In genomic region chr14:64502476-64503183, GRCh38 we compare ENCODE assay signal across 1 cellular context.
A peak's percentile ranks its signal among the peaks of the same experiment; 100 is the strongest.
TF ChIP-seq lines count a peak whose summit lies in the region.

No MANE protein-coding gene starts in this region.

TF ChIP-seq in HepG2, 621 proteins besides CTCF, POLR2A, EP300 and RAD21:
- TF ChIP-seq ZNF225 (CRISPR knock-in tag; IDR thresholded peaks at IDR 0.05) (no peak), MEIS1 (CRISPR knock-in tag; IDR thresholded peaks at IDR 0.05; ENCODE audit: borderline replicate concordance) (0 out of 2 replicates have a peak, but pooled peaks have one; percentile 13), ZNF780A (CRISPR knock-in tag; IDR thresholded peaks at IDR 0.05) (no peak), GPN1 (CRISPR knock-in tag; IDR thresholded peaks at IDR 0.05; ENCODE audit: borderline replicate concordance) (no peak), RNF2 (conservative IDR thresholded peaks at IDR 0.05; ENCODE audit: low read depth) (no peak), CSRNP2 (CRISPR knock-in tag; conservative IDR thresholded peaks at IDR 0.05; ENCODE audit: low read depth) (no peak), HNRNPLL (IDR thresholded peaks at IDR 0.05; ENCODE audit: low read depth, low read length, poor library complexity, severe bottlenecking) (peak; percentile 89), ZNF775 (CRISPR knock-in tag; IDR thresholded peaks at IDR 0.05; ENCODE audit: borderline replicate concordance) (no peak), MAZ (IDR thresholded peaks at IDR 0.05; ENCODE audit: borderline replicate concordance, low read depth, low read length) (no peak), MAZ (CRISPR knock-in tag; IDR thresholded peaks at IDR 0.05; ENCODE audit: low read depth) (0 out of 2 replicates have a peak, but pooled peaks have one; percentile 6), PHF8 (CRISPR knock-in tag; IDR thresholded peaks at IDR 0.05) (no peak), SUZ12 (IDR thresholded peaks at IDR 0.05; ENCODE audit: low read depth, low read length) (no peak), ZNF841 (CRISPR knock-in tag; IDR thresholded peaks at IDR 0.05; ENCODE audit: borderline replicate concordance) (no peak), POGK (CRISPR knock-in tag; conservative IDR thresholded peaks at IDR 0.05) (0 out of 2 replicates have a peak, but pooled peaks have one; percentile 14), ZNF251 (CRISPR knock-in tag; IDR thresholded peaks at IDR 0.05) (no peak), BCL3 (CRISPR knock-in tag; IDR thresholded peaks at IDR 0.05) (0 out of 2 replicates have a peak, but pooled peaks have one; percentile 6), ZIK1 (CRISPR knock-in tag; IDR thresholded peaks at IDR 0.05; ENCODE audit: borderline replicate concordance, low read depth) (no peak), HIVEP1 (CRISPR knock-in tag; IDR thresholded peaks at IDR 0.05) (no peak)
- TF ChIP-seq, protein P1, sequence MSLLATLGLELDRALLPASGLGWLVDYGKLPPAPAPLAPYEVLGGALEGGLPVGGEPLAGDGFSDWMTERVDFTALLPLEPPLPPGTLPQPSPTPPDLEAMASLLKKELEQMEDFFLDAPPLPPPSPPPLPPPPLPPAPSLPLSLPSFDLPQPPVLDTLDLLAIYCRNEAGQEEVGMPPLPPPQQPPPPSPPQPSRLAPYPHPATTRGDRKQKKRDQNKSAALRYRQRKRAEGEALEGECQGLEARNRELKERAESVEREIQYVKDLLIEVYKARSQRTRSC (CRISPR knock-in tag; IDR thresholded peaks at IDR 0.05; ENCODE audit: low read depth): no peak
- TF ChIP-seq, protein P2, sequence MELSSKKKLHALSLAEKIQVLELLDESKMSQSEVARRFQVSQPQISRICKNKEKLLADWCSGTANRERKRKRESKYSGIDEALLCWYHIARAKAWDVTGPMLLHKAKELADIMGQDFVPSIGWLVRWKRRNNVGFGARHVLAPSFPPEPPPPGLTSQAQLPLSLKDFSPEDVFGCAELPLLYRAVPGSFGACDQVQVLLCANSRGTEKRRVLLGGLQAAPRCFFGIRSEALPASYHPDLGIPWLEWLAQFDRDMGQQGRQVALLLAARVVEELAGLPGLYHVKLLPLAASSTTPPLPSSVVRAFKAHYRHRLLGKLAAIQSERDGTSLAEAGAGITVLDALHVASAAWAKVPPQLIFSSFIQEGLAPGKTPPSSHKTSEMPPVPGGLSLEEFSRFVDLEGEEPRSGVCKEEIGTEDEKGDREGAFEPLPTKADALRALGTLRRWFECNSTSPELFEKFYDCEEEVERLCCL (CRISPR knock-in tag; IDR thresholded peaks at IDR 0.05; ENCODE audit: borderline replicate concordance): no peak
